ENCODE assay signal across 9 cellular contexts in the genomic region with DNA sequence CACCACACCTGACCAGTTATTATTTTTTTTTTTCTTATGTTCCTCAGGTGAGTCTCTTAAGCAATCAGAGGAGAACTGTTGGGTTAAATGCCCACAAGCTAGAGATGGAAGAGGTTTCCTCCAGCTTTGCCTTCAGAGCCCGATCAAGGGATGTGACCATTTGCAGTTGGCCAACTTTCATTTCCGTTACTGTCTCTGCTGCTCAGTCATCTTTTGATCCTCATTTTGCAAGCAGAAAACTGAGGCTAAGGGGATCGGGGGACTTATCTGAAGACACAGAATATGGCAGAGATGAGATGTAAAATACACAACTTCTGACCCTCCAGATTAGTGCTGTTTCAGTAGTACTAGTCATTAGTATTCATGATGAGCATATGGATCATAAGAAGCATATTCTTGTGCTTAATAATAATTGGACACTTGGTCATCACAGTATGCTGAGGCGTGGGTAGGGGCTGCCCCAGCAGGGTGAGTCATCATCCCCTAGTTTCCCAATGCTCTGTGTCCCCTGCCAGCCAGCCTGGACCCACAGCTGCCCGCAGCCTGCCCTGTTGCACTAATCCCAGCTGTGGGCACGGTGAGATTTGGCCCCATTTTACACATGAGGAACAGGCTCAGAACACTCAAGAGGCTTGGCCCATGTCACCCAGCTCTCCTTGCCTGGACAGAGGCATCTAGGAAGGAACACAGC.
DNase-seq lines count a peak whose midpoint lies in the region; ATAC-seq and TF ChIP-seq lines count a peak whose summit lies in the region.
"Had no signal": no experiment of that assay in that cellular context is flagged by ENCODE, and none has a peak within 500 bp of the region (broad histone marks: within the 10 kb centered on the region; RNA-seq: fewer than 3 reads in every experiment).

No MANE protein-coding gene starts in this region.

- ATAC-seq in HG02870 (IDR thresholded peaks at IDR 0.05; ENCODE audit: unreplicated experiment): no peak

- no peaks in the 10 kb centered on the region for H3K27me3 ChIP-seq in esophagus (ENCODE audit: control insufficient read depth in 1 of 2, insufficient read depth in 2 of 2, low read length in 2 of 2)
- H3K27me3 ChIP-seq in parathyroid adenoma (ENCODE audit: control insufficient read depth, insufficient read depth, low read length): no peaks in the 10 kb centered on the region

- H3K4me1 ChIP-seq in esophagus (ENCODE audit: control insufficient read depth in 2 of 2, insufficient read depth in 2 of 2, low read length in 1 of 2): peaks cover 5 to 13% of the 10 kb centered on the region in 2 donors
- H3K4me1 ChIP-seq in parathyroid adenoma: peaks cover 22% of the 10 kb centered on the region

- H3K79me2 ChIP-seq in parathyroid adenoma: no peaks in the 10 kb centered on the region

- H2AFZ ChIP-seq in parathyroid adenoma: peak overlapping the region; percentile 98

- H3K9ac ChIP-seq in parathyroid adenoma: no peak overlapping the region

- H3K9me3 ChIP-seq in esophagus (ENCODE audit: control insufficient read depth in 2 of 2, insufficient read depth in 1 of 2, low read depth in 1 of 2, low read length in 1 of 2) (no peaks in the 10 kb centered on the region), parathyroid adenoma (ENCODE audit: control insufficient read depth, low read length) (no peaks in the 10 kb centered on the region)

- H3K4me3 ChIP-seq in esophagus (ENCODE audit: low read depth in 1 of 2, low read length in 2 of 2) (no peak overlapping the region), parathyroid adenoma (ENCODE audit: low read depth, low read length) (peak overlapping the region; percentile 13)

- WGBS in esophagus, 2 donors: 49 to 54% methylated on average over 6 of the region's 6 CpGs

- H3K4me2 ChIP-seq in parathyroid adenoma (ENCODE audit: low read length): peak overlapping the region; percentile 57

- peak; percentile 91 for DNase-seq in CD1c-positive myeloid dendritic cell (ENCODE audit: extremely low spot score)
- DNase-seq in NOMO-1 treated with dmso at 0.1 percent for 144 hours (lab: John Stamatoyannopoulos, UW; ENCODE audit: unreplicated experiment): peak; percentile 48
- no peak for DNase-seq in NCI-H526 (lab: John Stamatoyannopoulos, UW)
- no peak for DNase-seq in NCI-H510A treated with DMSO at 0.1 percent for 48 hours (lab: John Stamatoyannopoulos, UW)
- DNase-seq in activated CD4-positive, alpha-beta T cell treated with anti-CD3 and anti-CD28 coated beads, Interleukin-2, amount 50 U/mL, for 1 hour: no peak
- DNase-seq: NCI-H1048 had no signal

- H3K36me3 ChIP-seq in esophagus (ENCODE audit: control insufficient read depth in 2 of 2, insufficient read depth in 2 of 2, low read length in 1 of 2): peaks cover 0 to 6% of the 10 kb centered on the region in 2 donors
- no peaks in the 10 kb centered on the region for H3K36me3 ChIP-seq in parathyroid adenoma (ENCODE audit: control insufficient read depth, insufficient read depth, low read length)

- no peak for TF ChIP-seq CTCF in parathyroid adenoma (IDR thresholded peaks at IDR 0.05)

- H3K27ac ChIP-seq in esophagus (ENCODE audit: low read depth in 2 of 2, low read length in 1 of 2) (peak overlapping the region; percentile 62 to 69), parathyroid adenoma (peak overlapping the region; percentile 91)

Comparison
In these comparisons a context has a peak if more than half of its experiments do, and no peak if none do; other contexts are left out.
1. DNase-seq: peak in CD1c-positive myeloid dendritic cell (single experiment) and NOMO-1 treated with dmso at 0.1 percent for 144 hours (single experiment); none in NCI-H526 (0 of 2), NCI-H510A treated with DMSO at 0.1 percent for 48 hours (single experiment) and activated CD4-positive, alpha-beta T cell treated with anti-CD3 and anti-CD28 coated beads, Interleukin-2, amount 50 U/mL, for 1 hour (single experiment).